2 cellular contexts compared by ENCODE assay signal in the genomic region with DNA sequence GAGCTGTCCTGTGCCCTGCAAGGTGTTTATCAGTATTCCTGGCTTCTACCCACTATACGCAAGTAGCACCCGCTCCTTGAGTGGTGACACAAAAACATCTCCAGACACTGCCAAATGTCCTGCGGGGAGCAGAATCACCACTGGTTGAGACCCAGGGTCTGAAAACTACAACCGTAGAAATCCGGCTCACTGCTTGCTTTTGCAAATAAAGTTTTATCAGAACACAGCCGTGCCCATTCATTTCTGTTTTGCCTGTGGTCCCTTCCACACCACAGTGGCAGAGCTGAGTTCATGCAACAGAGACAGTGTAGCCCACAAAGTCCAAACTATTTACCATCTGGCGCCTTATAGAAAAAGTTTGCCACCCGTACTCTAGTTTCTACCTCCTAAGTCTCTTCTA.
A peak's percentile ranks its signal among the peaks of the same experiment; 100 is the strongest.
TF ChIP-seq lines count a peak whose summit lies in the region.

No MANE protein-coding gene starts in this region.

TF ChIP-seq in HepG2, 621 proteins besides CTCF, POLR2A, EP300 and RAD21:
- TF ChIP-seq, protein P1, sequence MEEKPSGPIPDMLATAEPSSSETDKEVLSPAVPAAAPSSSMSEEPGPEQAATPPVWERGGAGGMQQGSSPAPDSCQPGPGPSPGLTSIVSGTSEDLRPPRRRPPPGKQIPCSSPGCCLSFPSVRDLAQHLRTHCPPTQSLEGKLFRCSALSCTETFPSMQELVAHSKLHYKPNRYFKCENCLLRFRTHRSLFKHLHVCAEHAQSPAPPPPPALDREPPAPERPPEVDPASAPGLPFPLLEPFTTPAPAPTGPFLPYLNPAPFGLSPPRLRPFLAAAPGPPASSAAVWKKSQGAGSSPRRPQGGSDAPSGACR (CRISPR knock-in tag; IDR thresholded peaks at IDR 0.05) = no peak
- TF ChIP-seq, protein P2, sequence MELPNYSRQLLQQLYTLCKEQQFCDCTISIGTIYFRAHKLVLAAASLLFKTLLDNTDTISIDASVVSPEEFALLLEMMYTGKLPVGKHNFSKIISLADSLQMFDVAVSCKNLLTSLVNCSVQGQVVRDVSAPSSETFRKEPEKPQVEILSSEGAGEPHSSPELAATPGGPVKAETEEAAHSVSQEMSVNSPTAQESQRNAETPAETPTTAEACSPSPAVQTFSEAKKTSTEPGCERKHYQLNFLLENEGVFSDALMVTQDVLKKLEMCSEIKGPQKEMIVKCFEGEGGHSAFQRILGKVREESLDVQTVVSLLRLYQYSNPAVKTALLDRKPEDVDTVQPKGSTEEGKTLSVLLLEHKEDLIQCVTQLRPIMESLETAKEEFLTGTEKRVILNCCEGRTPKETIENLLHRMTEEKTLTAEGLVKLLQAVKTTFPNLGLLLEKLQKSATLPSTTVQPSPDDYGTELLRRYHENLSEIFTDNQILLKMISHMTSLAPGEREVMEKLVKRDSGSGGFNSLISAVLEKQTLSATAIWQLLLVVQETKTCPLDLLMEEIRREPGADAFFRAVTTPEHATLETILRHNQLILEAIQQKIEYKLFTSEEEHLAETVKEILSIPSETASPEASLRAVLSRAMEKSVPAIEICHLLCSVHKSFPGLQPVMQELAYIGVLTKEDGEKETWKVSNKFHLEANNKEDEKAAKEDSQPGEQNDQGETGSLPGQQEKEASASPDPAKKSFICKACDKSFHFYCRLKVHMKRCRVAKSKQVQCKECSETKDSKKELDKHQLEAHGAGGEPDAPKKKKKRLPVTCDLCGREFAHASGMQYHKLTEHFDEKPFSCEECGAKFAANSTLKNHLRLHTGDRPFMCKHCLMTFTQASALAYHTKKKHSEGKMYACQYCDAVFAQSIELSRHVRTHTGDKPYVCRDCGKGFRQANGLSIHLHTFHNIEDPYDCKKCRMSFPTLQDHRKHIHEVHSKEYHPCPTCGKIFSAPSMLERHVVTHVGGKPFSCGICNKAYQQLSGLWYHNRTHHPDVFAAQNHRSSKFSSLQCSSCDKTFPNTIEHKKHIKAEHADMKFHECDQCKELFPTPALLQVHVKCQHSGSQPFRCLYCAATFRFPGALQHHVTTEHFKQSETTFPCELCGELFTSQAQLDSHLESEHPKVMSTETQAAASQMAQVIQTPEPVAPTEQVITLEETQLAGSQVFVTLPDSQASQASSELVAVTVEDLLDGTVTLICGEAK (IDR thresholded peaks at IDR 0.05) = no peak
- TF ChIP-seq, protein P2 (CRISPR knock-in tag; IDR thresholded peaks at IDR 0.05) = peak; percentile 84; the same call in 1 of the 2 replicates
- TF ChIP-seq CENPX (CRISPR knock-in tag; IDR thresholded peaks at IDR 0.05) = no peak

TF ChIP-seq in K562, 482 proteins besides CTCF, POLR2A, EP300 and RAD21:
- no peak for TF ChIP-seq ZNF507 (tag; conservative IDR thresholded peaks at IDR 0.05)
- TF ChIP-seq, protein P3, sequence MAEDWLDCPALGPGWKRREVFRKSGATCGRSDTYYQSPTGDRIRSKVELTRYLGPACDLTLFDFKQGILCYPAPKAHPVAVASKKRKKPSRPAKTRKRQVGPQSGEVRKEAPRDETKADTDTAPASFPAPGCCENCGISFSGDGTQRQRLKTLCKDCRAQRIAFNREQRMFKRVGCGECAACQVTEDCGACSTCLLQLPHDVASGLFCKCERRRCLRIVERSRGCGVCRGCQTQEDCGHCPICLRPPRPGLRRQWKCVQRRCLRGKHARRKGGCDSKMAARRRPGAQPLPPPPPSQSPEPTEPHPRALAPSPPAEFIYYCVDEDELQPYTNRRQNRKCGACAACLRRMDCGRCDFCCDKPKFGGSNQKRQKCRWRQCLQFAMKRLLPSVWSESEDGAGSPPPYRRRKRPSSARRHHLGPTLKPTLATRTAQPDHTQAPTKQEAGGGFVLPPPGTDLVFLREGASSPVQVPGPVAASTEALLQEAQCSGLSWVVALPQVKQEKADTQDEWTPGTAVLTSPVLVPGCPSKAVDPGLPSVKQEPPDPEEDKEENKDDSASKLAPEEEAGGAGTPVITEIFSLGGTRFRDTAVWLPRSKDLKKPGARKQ (CRISPR knock-in tag; IDR thresholded peaks at IDR 0.05) = no peak
- no peak for TF ChIP-seq RFX1 (IDR thresholded peaks at IDR 0.05)
- TF ChIP-seq, protein P2 (IDR thresholded peaks at IDR 0.05) = peak; percentile 73
- TF ChIP-seq, protein P2 (CRISPR knock-in tag; IDR thresholded peaks at IDR 0.05) = no peak
- TF ChIP-seq BRD9 (IDR thresholded peaks at IDR 0.05; ENCODE audit: low read depth, partially characterized antibody) = no peak
- TF ChIP-seq RFX7 (CRISPR knock-in tag; IDR thresholded peaks at IDR 0.05) = no peak
- TF ChIP-seq ZC3H11A (IDR thresholded peaks at IDR 0.05; ENCODE audit: low read depth, low read length) = no peak
